In genomic region chr6:142867355-142867801, GRCh38 we compare ENCODE assay signal across 12 cellular contexts.
DNase-seq lines count a peak whose midpoint lies in the region; ATAC-seq and TF ChIP-seq lines count a peak whose summit lies in the region.
"Had no signal": no experiment of that assay in that cellular context is flagged by ENCODE, and none has a peak within 500 bp of the region (broad histone marks: within the 10 kb centered on the region; RNA-seq: fewer than 3 reads in every experiment).

No MANE protein-coding gene starts in this region.

- intact Hi-C loops in activated B cell treated with CpG ODN at 0.5 μM for 24 hours (cut with micrococcal nuclease) = no loop called here

- H3K9me3 Mint-ChIP-seq in activated T-cell treated with anti-CD3 and anti-CD28 coated beads, Interleukin-2, amount 50 U/mL, for 72 hours = no peaks in the 10 kb centered on the region
- no peaks in the 10 kb centered on the region for H3K9me3 Mint-ChIP-seq in activated B cell treated with CpG ODN at 0.5 μM for 24 hours
- H3K9me3 Mint-ChIP-seq in immature natural killer cell = no peaks in the 10 kb centered on the region
- H3K9me3 Mint-ChIP-seq: WTC11 had no signal

- H3K4me3 ChIP-seq in subcutaneous abdominal adipose tissue (ENCODE audit: low read depth in 1 of 5, low read length in 5 of 5) = peak overlapping the region in 4 of 5 donors; percentile 39 to 51 (median 48)
- H3K4me3 ChIP-seq in Karpas-422 (ENCODE audit: low read length) = no peak overlapping the region

- H3K4me1 ChIP-seq in subcutaneous abdominal adipose tissue (ENCODE audit: control insufficient read depth in 5 of 5, insufficient read depth in 5 of 5, low read length in 5 of 5) (peaks cover 2 to 37% (median 33%) of the 10 kb centered on the region in 5 donors), Karpas-422 (ENCODE audit: low read length) (no peaks in the 10 kb centered on the region)

- no peaks in the 10 kb centered on the region for H4K20me1 ChIP-seq in Karpas-422 (ENCODE audit: insufficient read depth, low read depth, low read length)

- CTCF ChIA-PET in activated B cell treated with CpG ODN at 0.5 μM for 24 hours (lab: Charles Lee) = no interaction called here

- no peak overlapping the region for H3K9ac ChIP-seq in subcutaneous abdominal adipose tissue (ENCODE audit: low read length in 5 of 5)
- H3K9ac ChIP-seq in Karpas-422 (ENCODE audit: low read length) = no peak overlapping the region

- peak overlapping the region; percentile 29 for H3K27ac Mint-ChIP-seq in activated T-cell treated with anti-CD3 and anti-CD28 coated beads, Interleukin-2, amount 50 U/mL, for 72 hours
- H3K27ac Mint-ChIP-seq in activated B cell treated with CpG ODN at 0.5 μM for 24 hours (peak overlapping the region; percentile 56), immature natural killer cell (peak overlapping the region in 4 of 6 donors; percentile 13 to 27 (median 26))
- H3K27ac Mint-ChIP-seq: WTC11 had no signal

- peak in 1 of 2 donors; percentile 27 for ATAC-seq in activated T-cell treated with anti-CD3 and anti-CD28 coated beads, Interleukin-2, amount 50 U/mL, for 72 hours (replicated peaks in 1 of 2)
- ATAC-seq in activated B cell treated with CpG ODN at 0.5 μM for 24 hours (ENCODE audit: low read depth) (no peak), GM19467 (IDR thresholded peaks at IDR 0.05; ENCODE audit: unreplicated experiment) (no peak), HG02885 (IDR thresholded peaks at IDR 0.05; ENCODE audit: poor library complexity, unreplicated experiment) (no peak)
- ATAC-seq: WTC11 had no signal

- TF ChIP-seq CTCF in activated B cell treated with CpG ODN at 0.5 μM for 24 hours (IDR thresholded peaks at IDR 0.05) = no peak

- POLR2A ChIA-PET in activated B cell treated with CpG ODN at 0.5 μM for 24 hours (lab: Charles Lee) = no interaction called here

- H3K27ac ChIP-seq in subcutaneous abdominal adipose tissue (ENCODE audit: low read depth, low read length) (peak overlapping the region; percentile 45), Karpas-422 (ENCODE audit: low read length) (no peak overlapping the region)

- no peak overlapping the region for H2AFZ ChIP-seq in Karpas-422 (ENCODE audit: low read length)

- H3K4me1 Mint-ChIP-seq in activated T-cell treated with anti-CD3 and anti-CD28 coated beads, Interleukin-2, amount 50 U/mL, for 72 hours (ENCODE audit: low read depth) = peaks cover 81% of the 10 kb centered on the region
- H3K4me1 Mint-ChIP-seq in activated B cell treated with CpG ODN at 0.5 μM for 24 hours (peaks cover 77% of the 10 kb centered on the region), immature natural killer cell (peaks cover 29 to 50% of the 10 kb centered on the region in 2 donors)

- no peaks in the 10 kb centered on the region for H3K9me2 ChIP-seq in Karpas-422 (replicated peaks; ENCODE audit: insufficient read depth, low read length)

- peaks cover 0 to 7% of the 10 kb centered on the region in 2 donors for H3K36me3 Mint-ChIP-seq in activated T-cell treated with anti-CD3 and anti-CD28 coated beads, Interleukin-2, amount 50 U/mL, for 72 hours (ENCODE audit: insufficient read depth in 2 of 2)
- H3K36me3 Mint-ChIP-seq in activated B cell treated with CpG ODN at 0.5 μM for 24 hours (ENCODE audit: low read depth) = peaks cover 4% of the 10 kb centered on the region
- no peaks in the 10 kb centered on the region for H3K36me3 Mint-ChIP-seq in immature natural killer cell
- H3K36me3 Mint-ChIP-seq: WTC11 had no signal

- no peaks in the 10 kb centered on the region for H3K36me3 ChIP-seq in subcutaneous abdominal adipose tissue (ENCODE audit: control insufficient read depth in 5 of 5, insufficient read depth in 5 of 5, low read length in 5 of 5)
- H3K36me3 ChIP-seq in Karpas-422 (ENCODE audit: insufficient read depth, low read length) = no peaks in the 10 kb centered on the region

- no peak overlapping the region for H3K4me2 ChIP-seq in Karpas-422 (ENCODE audit: low read depth, low read length, poor library complexity, severe bottlenecking)

- DNase-seq in activated T-cell treated with anti-CD3 and anti-CD28 coated beads, Interleukin-2, amount 50 U/mL, for 72 hours = no peak
- DNase-seq in activated T-cell treated with anti-CD3 and anti-CD28 coated beads, Interleukin-2, amount 50 U/mL, for 48 hours = no peak
- DNase-seq in activated B cell treated with CpG ODN at 0.5 μM for 24 hours (no peak), immature natural killer cell (no peak), Karpas-422 (no peak)
- DNase-seq: activated gamma-delta T cell, NCI-H1694, NCI-H748 treated with DMSO at 0.1 percent for 48 hours had no signal

- peak overlapping the region; percentile 58 to 87 for H3K4me3 Mint-ChIP-seq in activated T-cell treated with anti-CD3 and anti-CD28 coated beads, Interleukin-2, amount 50 U/mL, for 72 hours
- H3K4me3 Mint-ChIP-seq in activated B cell treated with CpG ODN at 0.5 μM for 24 hours = no peak overlapping the region
- peak overlapping the region in 3 of 5 donors; percentile 16 to 31 (median 21) for H3K4me3 Mint-ChIP-seq in immature natural killer cell
- H3K4me3 Mint-ChIP-seq: WTC11 had no signal

- H3K27me3 ChIP-seq in subcutaneous abdominal adipose tissue (ENCODE audit: control insufficient read depth in 5 of 5, insufficient read depth in 4 of 5, low read length in 5 of 5) = no peaks in the 10 kb centered on the region
- no peaks in the 10 kb centered on the region for H3K27me3 ChIP-seq in Karpas-422 (ENCODE audit: low read length)

- H3K27me3 Mint-ChIP-seq in activated T-cell treated with anti-CD3 and anti-CD28 coated beads, Interleukin-2, amount 50 U/mL, for 72 hours (ENCODE audit: low read depth) = no peaks in the 10 kb centered on the region
- H3K27me3 Mint-ChIP-seq in activated B cell treated with CpG ODN at 0.5 μM for 24 hours (no peaks in the 10 kb centered on the region), immature natural killer cell (ENCODE audit: low read depth in 3 of 3) (peaks cover 0 to 2% (median 0%) of the 10 kb centered on the region in 3 donors)

- H3K9me3 ChIP-seq in subcutaneous abdominal adipose tissue (ENCODE audit: control insufficient read depth in 5 of 5, low read length in 5 of 5) (no peaks in the 10 kb centered on the region), Karpas-422 (ENCODE audit: low read length) (no peaks in the 10 kb centered on the region)

- H3K79me2 ChIP-seq in Karpas-422 (ENCODE audit: low read length) = no peaks in the 10 kb centered on the region
